In the genomic region with DNA sequence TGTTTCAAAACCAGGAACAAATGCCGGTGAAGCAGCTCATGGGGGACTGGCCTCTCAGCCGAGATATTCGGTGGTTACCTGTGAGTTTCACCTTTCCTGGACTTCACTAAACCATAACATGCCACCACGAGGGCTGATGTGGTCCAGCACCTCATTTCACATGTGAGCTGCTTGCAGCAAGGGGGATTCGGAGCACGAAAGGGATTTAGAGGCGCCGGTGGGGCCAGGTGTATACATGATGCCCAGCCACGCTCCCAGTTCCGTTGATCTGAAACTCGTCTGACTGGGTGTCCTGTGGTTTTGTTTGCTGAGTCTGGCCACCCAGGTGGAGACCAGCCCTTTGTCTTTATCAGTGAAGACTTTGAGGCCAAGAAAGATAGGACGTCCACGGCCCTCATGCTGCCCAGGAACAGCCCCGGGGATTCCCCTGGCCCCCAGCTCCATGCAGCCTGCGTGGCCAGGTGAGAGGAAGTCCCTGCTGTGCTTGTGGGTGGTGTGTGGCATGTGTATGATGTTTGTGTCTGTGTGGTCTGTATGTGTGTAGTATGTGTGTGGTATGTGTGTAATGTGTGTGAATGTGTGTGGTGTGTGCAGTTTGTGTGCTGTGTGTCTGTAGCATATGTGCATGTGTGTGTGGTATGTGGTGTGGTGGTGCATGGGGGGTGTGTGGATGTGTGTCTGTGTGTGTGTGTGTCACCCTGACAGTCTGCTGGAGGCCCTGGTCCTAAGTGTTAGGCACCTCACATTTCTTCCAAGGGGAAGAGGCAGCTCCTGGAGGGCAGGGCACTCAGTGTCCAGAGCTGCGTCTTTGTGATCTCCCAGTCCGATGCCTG, we compare ENCODE assay signal across 11 cellular contexts. TPM values are rescaled to one million over a fixed set of nuclear protein-coding genes. Genes with fewer than 3 reads are reported as not detected.
DNase-seq lines count a peak whose midpoint lies in the region; ATAC-seq and TF ChIP-seq lines count a peak whose summit lies in the region.
"Had no signal": no experiment of that assay in that cellular context is flagged by ENCODE, and none has a peak within 500 bp of the region (broad histone marks: within the 10 kb centered on the region; RNA-seq: fewer than 3 reads in every experiment).

No MANE protein-coding gene starts in this region.

- H2AFZ ChIP-seq in hepatocyte, result no peak overlapping the region

- H3K9me3 Mint-ChIP-seq in activated naive CD8-positive, alpha-beta T cell (ENCODE audit: low read depth), result peaks cover 2% of the 10 kb centered on the region
- peaks cover 3% of the 10 kb centered on the region for H3K9me3 Mint-ChIP-seq in activated naive CD8-positive, alpha-beta T cell treated with anti-CD3 and anti-CD28 coated beads, Interleukin-2, amount 50 U/mL, for 24 hours
- H3K9me3 Mint-ChIP-seq in type B pancreatic cell, result no peaks in the 10 kb centered on the region

- H3K27ac ChIP-seq in hepatocyte, result peak overlapping the region; percentile 92

- no peaks in the 10 kb centered on the region for H3K9me3 ChIP-seq in hepatocyte (ENCODE audit: low read depth)

- H3K4me3 ChIP-seq in hepatocyte, result no peak overlapping the region
- H3K4me3 ChIP-seq: skin epidermis had no signal

- no peak overlapping the region for H3K4me2 ChIP-seq in hepatocyte

- no peak for ATAC-seq in activated naive CD8-positive, alpha-beta T cell treated with anti-CD3 and anti-CD28 coated beads, Interleukin-2, amount 50 U/mL, for 24 hours
- ATAC-seq in HG03108 (IDR thresholded peaks at IDR 0.05; ENCODE audit: unreplicated experiment), result no peak

- peak overlapping the region; percentile 3 for H3K27ac Mint-ChIP-seq in activated naive CD8-positive, alpha-beta T cell
- H3K27ac Mint-ChIP-seq in activated naive CD8-positive, alpha-beta T cell treated with anti-CD3 and anti-CD28 coated beads, Interleukin-2, amount 50 U/mL, for 24 hours, result no peak overlapping the region
- H3K27ac Mint-ChIP-seq in type B pancreatic cell, result peak overlapping the region; percentile 8

- H3K4me1 Mint-ChIP-seq in activated naive CD8-positive, alpha-beta T cell (ENCODE audit: low read depth), result peaks cover 60% of the 10 kb centered on the region
- H3K4me1 Mint-ChIP-seq in activated naive CD8-positive, alpha-beta T cell treated with anti-CD3 and anti-CD28 coated beads, Interleukin-2, amount 50 U/mL, for 24 hours, result peaks cover 47% of the 10 kb centered on the region
- H3K4me1 Mint-ChIP-seq in type B pancreatic cell (ENCODE audit: unreplicated experiment), result peaks cover 32% of the 10 kb centered on the region

- DNase-seq in activated naive CD8-positive, alpha-beta T cell treated with anti-CD3 and anti-CD28 coated beads, Interleukin-2, amount 50 U/mL, for 24 hours, result no peak
- peak; percentile 47 for DNase-seq in NCI-H146 treated with DMSO at 0.1 percent for 48 hours (lab: John Stamatoyannopoulos, UW; ENCODE audit: unreplicated experiment)
- peak; percentile 31 for DNase-seq in hepatocyte (ENCODE audit: low spot score)
- DNase-seq in type B pancreatic cell (ENCODE audit: extremely low spot score, unreplicated experiment), result no peak
- no peak for DNase-seq in A172 (ENCODE audit: low spot score)
- no peak for DNase-seq in SW 1271 (lab: John Stamatoyannopoulos, UW)
- DNase-seq: activated CD4-positive, alpha-beta T cell treated with anti-CD3 and anti-CD28 coated beads, Interleukin-2, amount 50 U/mL, for 4 hours; anterior cingulate cortex had no signal

- no peaks in the 10 kb centered on the region for H3K27me3 ChIP-seq in hepatocyte

- 61% methylated on average over 17 of the region's 17 CpGs for WGBS in hepatocyte (ENCODE audit: low lambda C conversion rate, missing lambda C conversion rate)

- no peak for TF ChIP-seq CTCF in hepatocyte (IDR thresholded peaks at IDR 0.05; ENCODE audit: poor library complexity)
- no peak for TF ChIP-seq CTCF in type B pancreatic cell (conservative IDR thresholded peaks at IDR 0.05)

- peaks cover 31% of the 10 kb centered on the region for H3K4me1 ChIP-seq in hepatocyte (ENCODE audit: insufficient read depth)

- no peaks in the 10 kb centered on the region for H3K9me2 ChIP-seq in hepatocyte (replicated peaks; ENCODE audit: insufficient read depth)

- peaks cover 2% of the 10 kb centered on the region for H3K36me3 Mint-ChIP-seq in activated naive CD8-positive, alpha-beta T cell
- peaks cover 5% of the 10 kb centered on the region for H3K36me3 Mint-ChIP-seq in activated naive CD8-positive, alpha-beta T cell treated with anti-CD3 and anti-CD28 coated beads, Interleukin-2, amount 50 U/mL, for 24 hours (ENCODE audit: low read depth)
- peaks cover 3% of the 10 kb centered on the region for H3K36me3 Mint-ChIP-seq in type B pancreatic cell

- H3K36me3 ChIP-seq in hepatocyte (replicated peaks; ENCODE audit: insufficient read depth, low read depth), result no peaks in the 10 kb centered on the region

- peak overlapping the region; percentile 21 for H3K4me3 Mint-ChIP-seq in activated naive CD8-positive, alpha-beta T cell
- no peak overlapping the region for H3K4me3 Mint-ChIP-seq in activated naive CD8-positive, alpha-beta T cell treated with anti-CD3 and anti-CD28 coated beads, Interleukin-2, amount 50 U/mL, for 24 hours
- no peak overlapping the region for H3K4me3 Mint-ChIP-seq in type B pancreatic cell

- H3K79me2 ChIP-seq in hepatocyte, result peaks cover 98% of the 10 kb centered on the region

- H3K27me3 Mint-ChIP-seq in activated naive CD8-positive, alpha-beta T cell, result no peaks in the 10 kb centered on the region
- no peaks in the 10 kb centered on the region for H3K27me3 Mint-ChIP-seq in activated naive CD8-positive, alpha-beta T cell treated with anti-CD3 and anti-CD28 coated beads, Interleukin-2, amount 50 U/mL, for 24 hours
- H3K27me3 Mint-ChIP-seq in type B pancreatic cell, result no peaks in the 10 kb centered on the region

- peaks cover 41% of the 10 kb centered on the region for H4K20me1 ChIP-seq in hepatocyte (ENCODE audit: insufficient read depth, poor library complexity, severe bottlenecking)

RNA-seq across cellular contexts. Expression of gene PHF2, which starts 23.4 kb away (rescaled TPM):
- total RNA-seq in hepatocyte (18.9 and 19.8 TPM in 2 replicates), type B pancreatic cell (ENCODE audit: low replicate concordance) (28.1 and 34.7 TPM in 2 replicates)
- 9.5 and 10.5 TPM in 2 replicates for polyA plus RNA-seq in hepatocyte
- total RNA-seq in A172 (2014; rRNA removed; shearing (Covaris generic)), result 17.5 and 22.2 TPM in 2 replicates

Comparison
In these comparisons a context has a peak if more than half of its experiments do, and no peak if none do; other contexts are left out.
1. DNase-seq: peak in NCI-H146 treated with DMSO at 0.1 percent for 48 hours (single experiment) and hepatocyte (single experiment); none in activated naive CD8-positive, alpha-beta T cell treated with anti-CD3 and anti-CD28 coated beads, Interleukin-2, amount 50 U/mL, for 24 hours (single experiment), type B pancreatic cell (single experiment), A172 (single experiment) and SW 1271 (0 of 2).